8 cellular contexts compared by ENCODE assay signal in genomic region chr14:102304611-102305506, GRCh38.
DNase-seq lines count a peak whose midpoint lies in the region; ATAC-seq lines count a peak whose summit lies in the region.

Gene MOK, minus strand, starts transcription at chr14:102305164. Its CDS starts 196 bp downstream, at chr14:102304968.

- peaks cover 12% of the 10 kb centered on the region; the same call in 1 of the 2 replicates for H3K4me1 ChIP-seq in BLaER1

- no peaks in the 10 kb centered on the region for H3K9me3 ChIP-seq in BLaER1

- peak within 1 kb of the TSS; percentile 65; the same call in 1 of the 2 replicates for H3K9ac ChIP-seq in BLaER1

- H3K4me2 ChIP-seq in BLaER1, result peak within 1 kb of the TSS; percentile 93

- H3K36me3 ChIP-seq in BLaER1, result no peaks in the 10 kb centered on the region

- DNase-seq in NCI-H69 (lab: John Stamatoyannopoulos, UW) (peak; percentile 96), cortex of kidney (lab: John Stamatoyannopoulos, UW) (peak; percentile 42), left kidney (ENCODE audit: low read depth, low spot score) (peak; percentile 99)
- DNase-seq in activated CD4-positive, alpha-beta T cell treated with anti-CD3 and anti-CD28 coated beads, Interleukin-2, amount 50 U/mL, for 1 hour, result peak; percentile 95
- DNase-seq in stimulated activated CD4-positive, alpha-beta T cell treated with anti-CD3 and anti-CD28 coated beads, Interleukin-1b, Interleukin-23, amount 100 ng/mL, for 48 hours, result peak; percentile 96

- H4K20me1 ChIP-seq in BLaER1, result no peaks in the 10 kb centered on the region

- no peaks in the 10 kb centered on the region for H3K27me3 ChIP-seq in BLaER1

- no peak within 1 kb of the TSS for H3K27ac ChIP-seq in BLaER1

- H3K4me3 ChIP-seq in BLaER1, result peak within 1 kb of the TSS; percentile 69

- peak; percentile 95 for ATAC-seq in GM19395 (IDR thresholded peaks at IDR 0.05; ENCODE audit: unreplicated experiment)
- ATAC-seq in HG03521 (IDR thresholded peaks at IDR 0.05; ENCODE audit: unreplicated experiment), result peak; percentile 95

Comparison
In these comparisons a context has a peak if more than half of its experiments do, and no peak if none do; other contexts are left out.
1. DNase-seq: peak in every context shown above with its lines; median percentile 99 in left kidney; 96 in NCI-H69; 96 in stimulated activated CD4-positive, alpha-beta T cell treated with anti-CD3 and anti-CD28 coated beads, Interleukin-1b, Interleukin-23, amount 100 ng/mL, for 48 hours; 95 in activated CD4-positive, alpha-beta T cell treated with anti-CD3 and anti-CD28 coated beads, Interleukin-2, amount 50 U/mL, for 1 hour; 42 in cortex of kidney.